1 cellular context compared by ENCODE assay signal in the genomic region with DNA sequence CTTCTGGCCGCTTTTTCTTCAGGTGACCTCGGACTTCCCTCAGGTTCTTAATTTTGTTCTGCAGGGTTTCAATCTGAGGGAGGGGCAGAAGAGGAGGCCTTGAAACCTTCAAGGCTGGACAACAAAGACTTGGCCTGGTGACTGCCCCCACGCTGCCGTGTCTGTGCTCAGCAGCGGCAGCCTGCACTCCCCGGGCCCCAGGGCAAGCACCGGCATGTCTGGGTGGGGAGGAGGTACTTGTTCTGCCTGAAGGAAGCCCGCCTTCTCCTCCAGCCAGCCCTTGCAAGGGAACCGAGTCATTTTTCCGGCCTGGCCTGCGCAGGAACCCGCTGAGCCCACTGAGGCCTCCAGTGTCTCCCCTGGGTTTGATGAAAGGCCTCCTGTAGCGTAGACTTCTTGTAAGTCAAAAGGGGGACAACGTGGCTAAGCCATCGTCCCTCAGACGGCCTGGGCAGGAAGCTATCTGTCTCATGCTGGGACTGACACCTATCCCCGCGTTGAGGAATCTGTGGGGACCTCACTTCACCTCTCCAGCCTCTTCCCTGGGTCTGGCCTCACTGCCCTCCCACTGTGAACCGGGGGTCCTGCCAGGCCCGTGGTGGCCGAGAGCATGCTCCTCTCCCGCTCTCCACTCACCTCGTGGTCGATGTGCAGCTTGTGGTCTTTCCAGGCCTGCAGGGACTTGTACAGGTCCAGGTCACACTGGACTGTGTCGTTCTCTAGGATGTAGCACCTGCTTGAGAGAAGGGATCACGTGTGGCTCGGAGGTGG.
TF ChIP-seq lines count a peak whose summit lies in the region.

No MANE protein-coding gene starts in this region.

TF ChIP-seq in GM12878, 131 proteins besides CTCF, POLR2A, EP300 and RAD21 (continued from another document):
- TF ChIP-seq, protein P1, sequence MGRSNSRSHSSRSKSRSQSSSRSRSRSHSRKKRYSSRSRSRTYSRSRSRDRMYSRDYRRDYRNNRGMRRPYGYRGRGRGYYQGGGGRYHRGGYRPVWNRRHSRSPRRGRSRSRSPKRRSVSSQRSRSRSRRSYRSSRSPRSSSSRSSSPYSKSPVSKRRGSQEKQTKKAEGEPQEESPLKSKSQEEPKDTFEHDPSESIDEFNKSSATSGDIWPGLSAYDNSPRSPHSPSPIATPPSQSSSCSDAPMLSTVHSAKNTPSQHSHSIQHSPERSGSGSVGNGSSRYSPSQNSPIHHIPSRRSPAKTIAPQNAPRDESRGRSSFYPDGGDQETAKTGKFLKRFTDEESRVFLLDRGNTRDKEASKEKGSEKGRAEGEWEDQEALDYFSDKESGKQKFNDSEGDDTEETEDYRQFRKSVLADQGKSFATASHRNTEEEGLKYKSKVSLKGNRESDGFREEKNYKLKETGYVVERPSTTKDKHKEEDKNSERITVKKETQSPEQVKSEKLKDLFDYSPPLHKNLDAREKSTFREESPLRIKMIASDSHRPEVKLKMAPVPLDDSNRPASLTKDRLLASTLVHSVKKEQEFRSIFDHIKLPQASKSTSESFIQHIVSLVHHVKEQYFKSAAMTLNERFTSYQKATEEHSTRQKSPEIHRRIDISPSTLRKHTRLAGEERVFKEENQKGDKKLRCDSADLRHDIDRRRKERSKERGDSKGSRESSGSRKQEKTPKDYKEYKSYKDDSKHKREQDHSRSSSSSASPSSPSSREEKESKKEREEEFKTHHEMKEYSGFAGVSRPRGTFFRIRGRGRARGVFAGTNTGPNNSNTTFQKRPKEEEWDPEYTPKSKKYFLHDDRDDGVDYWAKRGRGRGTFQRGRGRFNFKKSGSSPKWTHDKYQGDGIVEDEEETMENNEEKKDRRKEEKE (IDR thresholded peaks at IDR 0.05): no peak
